13 cellular contexts compared by ENCODE assay signal in genomic region chr6:18214003-18214402, GRCh38. TPM values are rescaled to one million over a fixed set of nuclear protein-coding genes. Genes with fewer than 3 reads are reported as not detected.
DNase-seq lines count a peak whose midpoint lies in the region; ATAC-seq, FAIRE-seq and TF ChIP-seq lines count a peak whose summit lies in the region.
"Had no signal": no experiment of that assay in that cellular context is flagged by ENCODE, and none has a peak within 500 bp of the region (broad histone marks: within the 10 kb centered on the region; RNA-seq: fewer than 3 reads in every experiment).

No MANE protein-coding gene starts in this region.

- H3K4me2 ChIP-seq in GM12878 (ENCODE audit: control insufficient read depth, insufficient read depth): peak overlapping the region; percentile 58; the same call in 1 of the 2 replicates

- no TSS peak for BruUV-seq in GM12878 (replicated peaks; lab: Mats Ljungman, UMichigan)

- no peaks in the 10 kb centered on the region; the same call in 2 of the 3 replicates for H3K9me3 ChIP-seq in GM12878 (replicated peaks; ENCODE audit: control insufficient read depth, insufficient read depth, low read length)
- H3K9me3 ChIP-seq: right lobe of liver had no signal

- CTCF ChIA-PET in GM12878 (lab: Yijun Ruan, JAX): interaction anchor here (0.7 to 1.3 kb wide), 2 partner anchors 41 to 58 kb away, joined by 3 read pairs; no protein-coding TSS in a partner anchor

- no peak for TF ChIP-seq POLR2A in GM12878 (IDR thresholded peaks at IDR 0.05; ENCODE audit: low read depth, low read length)

- H2AFZ ChIP-seq in GM12878 (ENCODE audit: control insufficient read depth, low read depth, low read length): peak overlapping the region; percentile 49; the same call in 1 of the 2 replicates

- no peaks in the 10 kb centered on the region for H3K27me3 ChIP-seq in GM12878 (replicated peaks in 1 of 2; ENCODE audit: control insufficient read depth in 2 of 2, insufficient read depth in 2 of 2, low read length in 1 of 2)
- H3K27me3 ChIP-seq: right lobe of liver had no signal

- 10% methylated on average over 4 of the region's 4 CpGs for WGBS in GM12878 (ENCODE audit: insufficient coverage, insufficient replicate concordance, low lambda C conversion rate, missing lambda C conversion rate)

- no peak overlapping the region for H3K9ac ChIP-seq in GM12878 (ENCODE audit: control insufficient read depth, insufficient read depth, low read length)

- in situ Hi-C loops in GM12878 (cut with MboI): no loop called here

- H3K4me3 ChIP-seq in GM12878: 0 out of 2 replicates have a peak overlapping the region, but pooled peaks have one; percentile 3
- H3K4me3 ChIP-seq: right lobe of liver had no signal

- RAD21 ChIA-PET in GM12878 (lab: Charles Lee; ENCODE audit: unreplicated experiment): interaction anchor here (1.0 to 1.5 kb wide), 3 partner anchors 46 to 288 kb away, joined by 3 to 8 read pairs (median 3); no protein-coding TSS in a partner anchor

- H3K36me3 ChIP-seq in GM12878 (ENCODE audit: control insufficient read depth in 2 of 2, insufficient read depth in 2 of 2, low read length in 1 of 2): peaks cover 0 to 11% of the 10 kb centered on the region in 2 experiments; a peak in 2 of 4 replicates

- H3K79me2 ChIP-seq in GM12878 (ENCODE audit: control insufficient read depth, insufficient read depth, low read length): no peaks in the 10 kb centered on the region

- peak; percentile 32 for ATAC-seq in HG03354 (IDR thresholded peaks at IDR 0.05; ENCODE audit: poor library complexity, severe bottlenecking, unreplicated experiment)
- ATAC-seq in GM12878: peak; percentile 69
- no peak for ATAC-seq in GM19324 (IDR thresholded peaks at IDR 0.05; ENCODE audit: low FRiP score, unreplicated experiment)
- ATAC-seq: HepG2, right lobe of liver had no signal

- no peaks in the 10 kb centered on the region for H4K20me1 ChIP-seq in GM12878 (ENCODE audit: control insufficient read depth, insufficient read depth)

- peak; percentile 35 for FAIRE-seq in GM12878 (lab: Jason Lieb, UNC)
- FAIRE-seq: HepG2 had no signal

- peak in 1 of 2 experiments; percentile 48; a peak in 1 of 4 replicates for TF ChIP-seq EP300 in GM12878 (IDR thresholded peaks at IDR 0.05; ENCODE audit: borderline replicate concordance in 1 of 2, control insufficient read depth in 1 of 2, low read depth in 2 of 2, low read length in 2 of 2)

- intact Hi-C loops in GM12878 (cut with micrococcal nuclease; ENCODE audit: unreplicated experiment): loop anchor here (1.0 kb wide), 1 partner anchor 49 kb away; no protein-coding TSS in a partner anchor

- SMC1A ChIA-PET in GM12878 (lab: Charles Lee; ENCODE audit: uncharacterized antibody, unreplicated experiment): interaction anchor here (0.7 to 2.2 kb wide), 7 partner anchors 9 to 58 kb away, joined by 3 to 8 read pairs (median 3); no protein-coding TSS in a partner anchor

- POLR2A ChIA-PET in GM12878 (lab: Charles Lee): interaction anchor here (0.7 to 1.3 kb wide), 3 partner anchors 21 to 1934 kb away, joined by 3 to 5 read pairs (median 5); no protein-coding TSS in a partner anchor

- peak overlapping the region; percentile 43 for H3K27ac ChIP-seq in GM12878 (ENCODE audit: control insufficient read depth, insufficient read depth)
- H3K27ac ChIP-seq: right lobe of liver had no signal

- TF ChIP-seq RAD21 in GM12878 (IDR thresholded peaks at IDR 0.05; ENCODE audit: insufficient read depth, low read depth, low read length): no peak

- no peak for TF ChIP-seq CTCF in GM10266 (IDR thresholded peaks at IDR 0.05; ENCODE audit: control insufficient read depth, insufficient read depth, low read depth, missing control alignments)
- TF ChIP-seq CTCF in GM12878 (IDR thresholded peaks at IDR 0.05 in 2 of 3, conservative IDR thresholded peaks at IDR 0.05 in 1 of 3; ENCODE audit: control insufficient read depth in 2 of 3, extremely low read depth in 1 of 3, insufficient read depth in 1 of 3, low read depth in 3 of 3, low read length in 3 of 3): no peak

- DNase-seq in GM10266 (ENCODE audit: extremely low spot score) (peak; percentile 34), GM19238 (ENCODE audit: insufficient read length, low spot score) (peak; percentile 9), GM12878 (ENCODE audit: low read depth, low spot score) (peak; percentile 38), NCI-H187 (lab: John Stamatoyannopoulos, UW) (no peak), DMS53 treated with DMSO at 0.1 percent for 48 hours (lab: John Stamatoyannopoulos, UW; ENCODE audit: unreplicated experiment) (no peak), SIG-M5 treated with dmso at 0.1 percent for 504 hours (lab: John Stamatoyannopoulos, UW; ENCODE audit: unreplicated experiment) (no peak)
- DNase-seq: dermis blood vessel endothelial cell, islet precursor cell, NCI-H1930, right lobe of liver had no signal

- peaks cover 60% of the 10 kb centered on the region for H3K4me1 ChIP-seq in GM12878 (ENCODE audit: control insufficient read depth, insufficient read depth, low read length)

TF ChIP-seq in GM12878, 131 proteins besides CTCF, POLR2A, EP300 and RAD21 (continues in another document):
- TF ChIP-seq CEBPB (IDR thresholded peaks at IDR 0.05; ENCODE audit: borderline replicate concordance in 1 of 2, low read depth in 2 of 2, low read length in 2 of 2): no peak
- peak; percentile 71 for TF ChIP-seq IKZF1 (conservative IDR thresholded peaks at IDR 0.05)
- 0 out of 3 replicates have a peak, but pooled peaks have one; percentile 14 for TF ChIP-seq POU2F2 (IDR thresholded peaks at IDR 0.05; ENCODE audit: borderline replicate concordance, low read depth, low read length)
- no peak for TF ChIP-seq CHD2 (IDR thresholded peaks at IDR 0.05; ENCODE audit: borderline replicate concordance, low read depth, low read length)
- TF ChIP-seq CHD4 (IDR thresholded peaks at IDR 0.05): no peak
- peak; percentile 81 to 87 for TF ChIP-seq IKZF2 (IDR thresholded peaks at IDR 0.05)

RNA-seq across cellular contexts. Expression of gene DEK, which starts 50.3 kb away (rescaled TPM):
- total RNA-seq in GM12878 (2013; cell fraction: nucleolus; rRNA removed): 80.2 and 89.8 TPM in 2 replicates
- 202 and 261 TPM in 2 replicates for total RNA-seq in GM12878 (2014; rRNA removed)
- 331 and 346 TPM in 2 replicates for total RNA-seq in GM12878 (2014; rRNA removed; fragmentation: Illumina TruSeq; extraction: Trizol)
- 187 and 189 TPM in 2 replicates for total RNA-seq in GM12878 (2021)
- 40.6 TPM for polyA plus RNA-seq in GM12878 (2011; ENCODE audit: low read depth)
- polyA plus RNA-seq in GM12878 (2011; rRNA removed): 157 and 297 TPM in 2 replicates
- polyA plus RNA-seq in GM12878 (2011; cell fraction: cytosol; rRNA removed): 37.2 and 48.9 TPM in 2 replicates
- 39.0 and 50.4 TPM in 2 replicates for polyA plus RNA-seq in GM12878 (2011; cell fraction: nucleus; rRNA removed)
- polyA plus RNA-seq in GM12878 (2012): 91.2 and 106 TPM in 2 replicates
- 312 and 372 TPM in 2 replicates for polyA plus RNA-seq in GM12878 (2014; fragmentation: Illumina TruSeq; extraction: Trizol)
- 100 to 1,000 TPM; 111 to 117 TPM for polyA plus RNA-seq in GM12878 (2014; fragmentation: Nextera tagmentation; extraction: Ambion mirVana)
- polyA plus RNA-seq in GM12878 (2014; rRNA removed): 139 and 164 TPM in 2 replicates
- 100 to 1,000 TPM; 206 to 212 TPM for polyA plus RNA-seq in GM12878 (2016; fragmentation: Nextera tagmentation; extraction: Ambion mirVana)
- polyA minus RNA-seq in GM12878 (2011; rRNA and poly(A)+ RNA removed): 25.4 and 34.5 TPM in 2 replicates
- 52.5 and 58.5 TPM in 2 replicates for polyA minus RNA-seq in GM12878 (2011; cell fraction: cytosol; rRNA and poly(A)+ RNA removed)
- polyA minus RNA-seq in GM12878 (2011; cell fraction: nucleus; rRNA and poly(A)+ RNA removed): 30.2 and 60.7 TPM in 2 replicates

RNA-seq across cellular contexts. Expression of gene KDM1B, which starts 58.8 kb away (rescaled TPM):
- 19.3 and 19.8 TPM in 2 replicates for total RNA-seq in GM12878 (2013; cell fraction: nucleolus; rRNA removed)
- total RNA-seq in GM12878 (2014; rRNA removed) (9.5 and 11.0 TPM in 2 replicates), GM12878 (2014; rRNA removed; fragmentation: Illumina TruSeq; extraction: Trizol) (12.3 and 12.9 TPM in 2 replicates), GM12878 (2021) (16.2 and 20.0 TPM in 2 replicates)
- 5.4 TPM for polyA plus RNA-seq in GM12878 (2011; ENCODE audit: low read depth)
- polyA plus RNA-seq in GM12878 (2011; rRNA removed) (22.5 and 25.2 TPM in 2 replicates), GM12878 (2014; fragmentation: Illumina TruSeq; extraction: Trizol) (14.6 and 18.0 TPM in 2 replicates), GM12878 (2014; fragmentation: Nextera tagmentation; extraction: Ambion mirVana) (1 to 10 TPM; 1.7 to 2.9 TPM), GM12878 (2014; rRNA removed) (11.2 and 13.6 TPM in 2 replicates), GM12878 (2016; fragmentation: Nextera tagmentation; extraction: Ambion mirVana) (10 to 100 TPM; 14.3 to 16.3 TPM)
- 14.8 and 17.0 TPM in 2 replicates for polyA plus RNA-seq in GM12878 (2011; cell fraction: cytosol; rRNA removed)
- 10.1 and 10.2 TPM in 2 replicates for polyA plus RNA-seq in GM12878 (2011; cell fraction: nucleus; rRNA removed)
- polyA plus RNA-seq in GM12878 (2012): 7.4 and 10.0 TPM in 2 replicates
- polyA minus RNA-seq in GM12878 (2011; rRNA and poly(A)+ RNA removed): 23.6 and 31.2 TPM in 2 replicates
- polyA minus RNA-seq in GM12878 (2011; cell fraction: cytosol; rRNA and poly(A)+ RNA removed): 11.0 and 12.4 TPM in 2 replicates
- polyA minus RNA-seq in GM12878 (2011; cell fraction: nucleus; rRNA and poly(A)+ RNA removed): 5.2 and 6.9 TPM in 2 replicates

RNA-seq across cellular contexts. Expression of gene TPMT, which starts 59.1 kb away (rescaled TPM):
- 2.5 and 2.6 TPM in 2 replicates for total RNA-seq in GM12878 (2013; cell fraction: nucleolus; rRNA removed)
- total RNA-seq in GM12878 (2014; rRNA removed) (11.6 and 13.8 TPM in 2 replicates), GM12878 (2014; rRNA removed; fragmentation: Illumina TruSeq; extraction: Trizol) (16.3 and 17.0 TPM in 2 replicates), GM12878 (2021) (7.9 and 8.2 TPM in 2 replicates)
- polyA plus RNA-seq in GM12878 (2011; ENCODE audit: low read depth): 5.6 TPM
- polyA plus RNA-seq in GM12878 (2011; rRNA removed) (16.5 and 24.9 TPM in 2 replicates), GM12878 (2014; fragmentation: Illumina TruSeq; extraction: Trizol) (18.2 and 24.3 TPM in 2 replicates), GM12878 (2014; fragmentation: Nextera tagmentation; extraction: Ambion mirVana) (10 to 100 TPM; 16.2 to 16.4 TPM), GM12878 (2014; rRNA removed) (10.9 and 13.0 TPM in 2 replicates), GM12878 (2016; fragmentation: Nextera tagmentation; extraction: Ambion mirVana) (10 to 100 TPM; 16.5 to 17.7 TPM)
- 8.1 and 8.3 TPM in 2 replicates for polyA plus RNA-seq in GM12878 (2011; cell fraction: cytosol; rRNA removed)
- polyA plus RNA-seq in GM12878 (2011; cell fraction: nucleus; rRNA removed): 2.4 and 3.1 TPM in 2 replicates
- polyA plus RNA-seq in GM12878 (2012): 6.5 and 8.6 TPM in 2 replicates
- polyA minus RNA-seq in GM12878 (2011; rRNA and poly(A)+ RNA removed): 5.1 and 8.4 TPM in 2 replicates
- polyA minus RNA-seq in GM12878 (2011; cell fraction: cytosol; rRNA and poly(A)+ RNA removed): 2.9 and 3.1 TPM in 2 replicates
- polyA minus RNA-seq in GM12878 (2011; cell fraction: nucleus; rRNA and poly(A)+ RNA removed): 1.2 and 1.8 TPM in 2 replicates

Comparison
In these comparisons a context has a peak if more than half of its experiments do, and no peak if none do; other contexts are left out.
1. DNase-seq: peak in GM10266 (single experiment), GM19238 (single experiment) and GM12878 (single experiment); none in NCI-H187 (0 of 2), DMS53 treated with DMSO at 0.1 percent for 48 hours (single experiment) and SIG-M5 treated with dmso at 0.1 percent for 504 hours (single experiment).